In genomic region chr6:65631711-65632110, GRCh38 we compare ENCODE assay signal across 34 cellular contexts.
"Had no signal": no experiment of that assay in that cellular context is flagged by ENCODE, and none has a peak within 500 bp of the region (broad histone marks: within the 10 kb centered on the region; RNA-seq: fewer than 3 reads in every experiment).

No MANE protein-coding gene starts in this region.

- FAIRE-seq: astrocyte, bronchial epithelial cell had no signal

- H3K36me3 ChIP-seq: adrenal gland, ascending aorta, brain microvascular endothelial cell, breast epithelium, cardiac muscle cell had no signal

- H3K4me3 ChIP-seq: adrenal gland, ascending aorta, body of pancreas, breast epithelium, cardiac muscle cell had no signal

- H3K9me3 ChIP-seq: adrenal gland, ascending aorta, body of pancreas, breast epithelium had no signal

- H3K27me3 ChIP-seq: adrenal gland, ascending aorta, body of pancreas, brain microvascular endothelial cell, breast epithelium, cardiac muscle cell had no signal

- H3K4me1 ChIP-seq: adrenal gland, ascending aorta, body of pancreas, breast epithelium had no signal

- ATAC-seq: activated naive CD4-positive, alpha-beta T cell treated with anti-CD3 and anti-CD28 coated beads, Interleukin-2, amount 50 U/mL, for 72 hours; activated naive CD8-positive, alpha-beta T cell treated with anti-CD3 and anti-CD28 coated beads, Interleukin-2, amount 50 U/mL, for 24 hours; activated T-cell treated with anti-CD3 and anti-CD28 coated beads, Interleukin-2, amount 50 U/mL, for 4 hours; activated T-cell treated with anti-CD3 and anti-CD28 coated beads, Interleukin-2, amount 50 U/mL, for 72 hours; activated T-helper 17 cell treated with anti-CD3 and anti-CD28 coated beads, Interleukin-2, amount 50 U/mL, for 72 hours; body of pancreas had no signal

- H3K27ac ChIP-seq: adrenal gland, ascending aorta, body of pancreas, brain microvascular endothelial cell, breast epithelium, cardiac muscle cell had no signal

- DNase-seq: activated effector memory CD4-positive, alpha-beta T cell treated with anti-CD3 and anti-CD28 coated beads, Interleukin-2, amount 50 U/mL, for 16 hours; activated effector memory CD4-positive, alpha-beta T cell treated with Interleukin-2 at 50 U/mL for 16 hours; activated gamma-delta T cell; activated gamma-delta T cell treated with Interleukin-2 at 50 U/mL for 16 hours; activated naive CD4-positive, alpha-beta T cell; activated naive CD4-positive, alpha-beta T cell treated with anti-CD3 and anti-CD28 coated beads for 36 hours; activated naive CD4-positive, alpha-beta T cell treated with anti-CD3 and anti-CD28 coated beads, Interleukin-2, amount 10 ng/mL, durations not matched to agents 7 days and 5 days; activated naive CD4-positive, alpha-beta T cell treated with anti-CD3 and anti-CD28 coated beads, Interleukin-2, amount 50 U/mL, for 16 hours; activated naive CD4-positive, alpha-beta T cell treated with Interleukin-2 at 50 U/mL for 16 hours; activated naive CD8-positive, alpha-beta T cell treated with anti-CD3 and anti-CD28 coated beads for 36 hours; activated naive CD8-positive, alpha-beta T cell treated with anti-CD3 and anti-CD28 coated beads, Interleukin-2, amount 10 ng/mL, durations not matched to agents 7 days and 5 days; activated naive CD8-positive, alpha-beta T cell treated with anti-CD3 and anti-CD28 coated beads, Interleukin-2, amount 50 U/mL, for 24 hours; activated T-cell treated with anti-CD3 and anti-CD28 coated beads, Interleukin-2, amount 50 U/mL, for 1 hour; activated T-cell treated with anti-CD3 and anti-CD28 coated beads, Interleukin-2, amount 50 U/mL, for 24 hours; activated T-cell treated with anti-CD3 and anti-CD28 coated beads, Interleukin-2, amount 50 U/mL, for 4 hours; activated T-cell treated with anti-CD3 and anti-CD28 coated beads, Interleukin-2, amount 50 U/mL, for 48 hours; activated T-cell treated with anti-CD3 and anti-CD28 coated beads, Interleukin-2, amount 50 U/mL, for 72 hours; adrenal gland; amniotic stem cell; amygdala; anterior cingulate cortex; aorta; body of pancreas; brain microvascular endothelial cell; caudate nucleus; central memory CD4-positive, alpha-beta T cell; cerebellar nuclear complex had no signal
